Comparison of ENCODE assay signal across 1 cellular context in genomic region chr6:330948-331347, GRCh38.
TF ChIP-seq lines count a peak whose summit lies in the region.

No MANE protein-coding gene starts in this region.

TF ChIP-seq in HEK293, 187 proteins besides CTCF, POLR2A, EP300 and RAD21 (continued from another document and continues in another):
- TF ChIP-seq HOXD13 (CRISPR knock-in tag; IDR thresholded peaks at IDR 0.05; ENCODE audit: borderline replicate concordance) (peak; percentile 69; the same call in 1 of the 2 replicates), REPIN1 (tag by site-specific recombination; IDR thresholded peaks at IDR 0.05; ENCODE audit: low read depth) (no peak), ZNF624 (tag by site-specific recombination; IDR thresholded peaks at IDR 0.05) (no peak), ZNF639 (tag by site-specific recombination; IDR thresholded peaks at IDR 0.05) (no peak), ZNF664 (tag by site-specific recombination; IDR thresholded peaks at IDR 0.05) (no peak), ZNF544 (tag by site-specific recombination; IDR thresholded peaks at IDR 0.05) (no peak), ZBTB20 (tag by site-specific recombination; IDR thresholded peaks at IDR 0.05) (no peak), ZNF391 (tag by site-specific recombination; IDR thresholded peaks at IDR 0.05; ENCODE audit: borderline replicate concordance, low read depth) (no peak), IKZF3 (tag by site-specific recombination; IDR thresholded peaks at IDR 0.05) (peak; percentile 91), ZNF677 (tag by site-specific recombination; IDR thresholded peaks at IDR 0.05) (no peak), HOXA7 (CRISPR knock-in tag; IDR thresholded peaks at IDR 0.05; ENCODE audit: borderline replicate concordance) (no peak), ZNF19 (tag by site-specific recombination; IDR thresholded peaks at IDR 0.05; ENCODE audit: low read depth) (no peak), HOXC10 (CRISPR knock-in tag; IDR thresholded peaks at IDR 0.05) (no peak), ZNF16 (tag by site-specific recombination; IDR thresholded peaks at IDR 0.05; ENCODE audit: low read depth) (no peak), ZNF311 (tag by site-specific recombination; IDR thresholded peaks at IDR 0.05; ENCODE audit: borderline replicate concordance) (no peak), ZFHX2 (tag by site-specific recombination; conservative IDR thresholded peaks at IDR 0.05) (no peak), ZNF292 (tag by site-specific recombination; IDR thresholded peaks at IDR 0.05; ENCODE audit: borderline replicate concordance, low read depth) (no peak), ZSCAN5A (tag by site-specific recombination; IDR thresholded peaks at IDR 0.05) (no peak), ZNF776 (tag by site-specific recombination; IDR thresholded peaks at IDR 0.05; ENCODE audit: borderline replicate concordance) (no peak), ZNF747 (tag by site-specific recombination; IDR thresholded peaks at IDR 0.05) (no peak), ZNF514 (tag by site-specific recombination; IDR thresholded peaks at IDR 0.05) (no peak), ZNF121 (tag by site-specific recombination; IDR thresholded peaks at IDR 0.05) (no peak), ZNF571 (tag by site-specific recombination; IDR thresholded peaks at IDR 0.05) (no peak), ZBTB49 (tag by site-specific recombination; IDR thresholded peaks at IDR 0.05; ENCODE audit: low read depth) (no peak), HIC1 (tag by site-specific recombination; IDR thresholded peaks at IDR 0.05) (no peak), ZNF341 (tag by site-specific recombination; IDR thresholded peaks at IDR 0.05; ENCODE audit: low read depth) (no peak), ZNF548 (tag by site-specific recombination; IDR thresholded peaks at IDR 0.05) (no peak), ZBTB6 (tag by site-specific recombination; IDR thresholded peaks at IDR 0.05) (no peak), ZNF707 (tag by site-specific recombination; IDR thresholded peaks at IDR 0.05) (no peak), ZNF610 (tag by site-specific recombination; IDR thresholded peaks at IDR 0.05; ENCODE audit: borderline replicate concordance) (0 out of 2 replicates have a peak, but pooled peaks have one; percentile 58), ZNF623 (tag by site-specific recombination; IDR thresholded peaks at IDR 0.05) (no peak), ZNF221 (tag by site-specific recombination; IDR thresholded peaks at IDR 0.05; ENCODE audit: borderline replicate concordance) (no peak), ZNF692 (tag by site-specific recombination; IDR thresholded peaks at IDR 0.05) (no peak), ZBTB26 (tag by site-specific recombination; optimal IDR thresholded peaks at IDR 0.05) (no peak), YY1 (tag by site-specific recombination; IDR thresholded peaks at IDR 0.05) (peak; percentile 59; the same call in 1 of the 2 replicates), GFI1B (tag by site-specific recombination; IDR thresholded peaks at IDR 0.05) (peak; percentile 74; the same call in 1 of the 2 replicates), RBAK (tag by site-specific recombination; IDR thresholded peaks at IDR 0.05) (no peak), ELK4 (IDR thresholded peaks at IDR 0.05; ENCODE audit: borderline replicate concordance, low read depth, low read length) (no peak), GLIS1 (tag by site-specific recombination; IDR thresholded peaks at IDR 0.05) (no peak), ZNF24 (tag by site-specific recombination; IDR thresholded peaks at IDR 0.05) (no peak), ZNF148 (tag by site-specific recombination; IDR thresholded peaks at IDR 0.05; ENCODE audit: borderline replicate concordance) (no peak), ZNF140 (tag by site-specific recombination; IDR thresholded peaks at IDR 0.05) (no peak), ZNF23 (tag by site-specific recombination; IDR thresholded peaks at IDR 0.05; ENCODE audit: borderline replicate concordance) (no peak), ZNF670 (tag by site-specific recombination; IDR thresholded peaks at IDR 0.05; ENCODE audit: low read depth) (no peak), ZNF155 (tag by site-specific recombination; IDR thresholded peaks at IDR 0.05) (no peak), KLF10 (tag by site-specific recombination; IDR thresholded peaks at IDR 0.05) (no peak), BCL11A (tag by site-specific recombination; IDR thresholded peaks at IDR 0.05; ENCODE audit: low read depth) (0 out of 2 replicates have a peak, but pooled peaks have one; percentile 28), ZSCAN18 (tag by site-specific recombination; IDR thresholded peaks at IDR 0.05) (no peak), TRIM28 (IDR thresholded peaks at IDR 0.05; ENCODE audit: borderline replicate concordance, low read length) (no peak; the same call in 1 of the 2 replicates)
